Comparison of ENCODE assay signal across 10 cellular contexts in the genomic region with DNA sequence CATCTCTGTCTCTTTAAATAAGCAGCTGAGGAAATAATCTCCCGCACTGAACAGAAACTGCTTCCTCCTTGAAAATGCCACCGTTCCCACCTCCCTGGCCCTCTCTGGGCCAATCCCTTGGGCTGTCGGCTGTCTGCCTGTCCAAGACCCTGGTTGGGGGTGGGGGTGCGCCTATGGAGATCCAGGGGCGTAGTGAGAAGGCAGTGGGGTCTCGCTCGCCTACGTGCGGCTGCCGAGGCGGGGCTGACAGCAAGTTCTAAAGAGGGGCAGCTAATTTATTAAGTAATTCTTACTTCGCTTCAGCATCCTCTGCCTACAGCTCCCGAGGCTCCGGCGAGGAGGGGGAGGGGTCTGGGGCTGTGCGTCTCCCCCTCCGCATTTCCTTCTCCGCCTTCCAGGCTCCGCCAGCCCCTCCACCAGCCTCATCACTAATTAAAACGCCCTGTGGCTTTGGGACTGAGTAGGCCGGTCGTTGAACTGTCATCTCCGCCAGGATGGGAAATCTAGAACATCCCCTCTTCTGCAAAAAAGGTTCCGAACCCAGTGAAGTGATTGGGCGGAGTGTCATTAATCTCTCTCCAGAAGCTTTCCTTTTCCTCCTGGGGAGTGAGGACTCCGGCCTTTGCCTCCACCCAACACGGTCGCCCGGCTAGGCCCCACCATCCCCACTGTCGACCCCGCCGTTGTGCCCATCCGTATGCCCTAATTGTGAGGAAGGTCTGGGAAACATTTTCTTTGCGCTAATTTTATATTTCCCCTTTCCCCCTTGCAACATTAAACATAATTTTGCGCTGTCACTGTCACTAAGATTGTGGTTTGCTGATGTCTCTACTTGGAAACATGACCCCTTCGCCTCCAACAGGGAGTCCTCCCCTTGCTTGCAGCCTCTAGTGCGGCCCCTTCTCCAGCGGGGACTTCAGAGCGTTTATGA. TPM values are rescaled to one million over a fixed set of nuclear protein-coding genes. Genes with fewer than 3 reads are reported as not detected.
DNase-seq lines count a peak whose midpoint lies in the region; ATAC-seq and TF ChIP-seq lines count a peak whose summit lies in the region.
"Had no signal": no experiment of that assay in that cellular context is flagged by ENCODE, and none has a peak within 500 bp of the region (broad histone marks: within the 10 kb centered on the region; RNA-seq: fewer than 3 reads in every experiment).

No MANE protein-coding gene starts in this region.

- peaks cover 72% of the 10 kb centered on the region for H3K4me1 ChIP-seq in HUES64 (ENCODE audit: insufficient read depth, low read length)
- peaks cover 47 to 93% (median 76%) of the 10 kb centered on the region in 4 donors for H3K4me1 ChIP-seq in stomach

- no peaks in the 10 kb centered on the region for H3K9me3 ChIP-seq in HUES64 (ENCODE audit: insufficient read depth, low read depth, low read length)
- no peaks in the 10 kb centered on the region for H3K9me3 ChIP-seq in stomach

- peak; percentile 74 for DNase-seq in islet precursor cell
- DNase-seq in stomach: no peak
- no peak for DNase-seq in nucleus accumbens (lab: John Stamatoyannopoulos, UW)
- no peak for DNase-seq in EL
- DNase-seq in NAMALWA (ENCODE audit: low spot score): no peak
- DNase-seq: activated CD4-positive, alpha-beta T cell treated with anti-CD3 and anti-CD28 coated beads for 4 hours; central memory CD4-positive, alpha-beta T cell had no signal

- 2% methylated on average over 35 of the region's 39 CpGs for WGBS in HUES64
- WGBS in stomach, 5 donors: 5 to 29% (median 12%) methylated on average over 31 to 39 of the region's 39 CpGs

- H3K9ac ChIP-seq in HUES64 (ENCODE audit: low read depth, low read length): no peak overlapping the region

- H3K27me3 ChIP-seq in HUES64 (ENCODE audit: insufficient read depth, low read length): peaks cover 100% of the 10 kb centered on the region
- peaks cover 0 to 64% (median 12%) of the 10 kb centered on the region in 3 donors for H3K27me3 ChIP-seq in stomach

- peak overlapping the region; percentile 36 for H3K4me3 ChIP-seq in HUES64 (ENCODE audit: low read length)
- H3K4me3 ChIP-seq in stomach: peak overlapping the region; percentile 80 to 89 (median 88)

- H3K36me3 ChIP-seq in HUES64 (ENCODE audit: insufficient read depth, low read length) (no peaks in the 10 kb centered on the region), stomach (no peaks in the 10 kb centered on the region)

- no peak for ATAC-seq in GM18907 (IDR thresholded peaks at IDR 0.05; ENCODE audit: unreplicated experiment)

- TF ChIP-seq EP300 in stomach (IDR thresholded peaks at IDR 0.05): no peak

- TF ChIP-seq POLR2A in stomach (IDR thresholded peaks at IDR 0.05): no peak

- intact Hi-C loops in stomach (cut with DNase I; ENCODE audit: low total_unique reads): no loop called here

- TF ChIP-seq CTCF in stomach (IDR thresholded peaks at IDR 0.05): no peak

- H3K27ac ChIP-seq in HUES64 (ENCODE audit: low read depth, low read length) (no peak overlapping the region), cingulate gyrus (ENCODE audit: low read depth, low read length) (peak overlapping the region; percentile 29), stomach (peak overlapping the region; percentile 96 to 97 (median 97))

RNA-seq across cellular contexts. Expression of gene NR2F2, which starts 16.9 kb away (rescaled TPM):
- 5.0 TPM for polyA plus RNA-seq in HUES64 (2013, experiment 1 of 2)
- 8.1 TPM for polyA plus RNA-seq in HUES64 (2013, experiment 2 of 2)
- total RNA-seq in stomach: 10 to 100 TPM; 36.8 to 96.2 (median 63.0) TPM
- 10 to 100 TPM; 30.9 to 47.4 (median 39.7) TPM for polyA plus RNA-seq in stomach
